9 cellular contexts compared by ENCODE assay signal in the genomic region with DNA sequence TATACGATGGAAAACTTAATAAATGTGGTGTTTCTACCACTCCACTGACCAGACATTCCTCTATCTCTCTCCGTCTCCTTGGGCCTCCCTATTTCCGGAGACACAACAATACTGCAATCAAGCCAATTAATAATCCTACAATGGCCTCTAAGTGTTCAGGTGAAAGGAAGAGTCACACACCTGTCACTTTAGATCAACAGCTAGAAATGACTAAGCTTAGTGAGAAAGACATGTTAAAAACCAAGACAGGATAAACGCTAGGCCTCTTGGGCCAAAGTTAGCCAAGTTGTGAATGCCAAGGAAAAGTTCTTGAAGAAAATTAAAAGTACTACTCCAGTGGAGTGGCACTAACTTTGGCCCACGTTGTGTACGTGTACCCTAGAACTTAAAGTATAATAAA. TPM values are rescaled to one million over a fixed set of nuclear protein-coding genes. Genes with fewer than 3 reads are reported as not detected.
A peak's percentile ranks its signal among the peaks of the same experiment; 100 is the strongest.
DNase-seq lines count a peak whose midpoint lies in the region; ATAC-seq, FAIRE-seq and TF ChIP-seq lines count a peak whose summit lies in the region.
"Had no signal": no experiment of that assay in that cellular context is flagged by ENCODE, and none has a peak within 500 bp of the region (broad histone marks: within the 10 kb centered on the region; RNA-seq: fewer than 3 reads in every experiment).

No MANE protein-coding gene starts in this region.

- TF ChIP-seq CTCF in CD14-positive monocyte (IDR thresholded peaks at IDR 0.05) (no peak), adrenal gland (IDR thresholded peaks at IDR 0.05) (no peak), natural killer cell (IDR thresholded peaks at IDR 0.05) (no peak)

- H3K4me1 Mint-ChIP-seq in CD14-positive monocyte: peaks cover 61% of the 10 kb centered on the region
- peaks cover 55 to 59% of the 10 kb centered on the region in 2 donors for H3K4me1 Mint-ChIP-seq in natural killer cell

- H3K36me3 Mint-ChIP-seq in CD14-positive monocyte (peaks cover 7 to 10% of the 10 kb centered on the region in 2 donors), natural killer cell (no peaks in the 10 kb centered on the region)

- H3K9me3 Mint-ChIP-seq in CD14-positive monocyte (peaks cover 2 to 9% (median 6%) of the 10 kb centered on the region in 7 donors), natural killer cell (no peaks in the 10 kb centered on the region)

- H3K27me3 Mint-ChIP-seq in CD14-positive monocyte (ENCODE audit: low read depth in 3 of 3): no peaks in the 10 kb centered on the region
- H3K27me3 Mint-ChIP-seq in natural killer cell (ENCODE audit: low read depth in 2 of 2): no peaks in the 10 kb centered on the region

- H3K4me3 Mint-ChIP-seq in CD14-positive monocyte: no peak overlapping the region
- H3K4me3 Mint-ChIP-seq in natural killer cell: peak overlapping the region; percentile 61

- TF ChIP-seq POLR2A in adrenal gland (IDR thresholded peaks at IDR 0.05): no peak

- H3K27ac Mint-ChIP-seq in CD14-positive monocyte: peak overlapping the region; percentile 93 to 99 (median 98)
- H3K27ac Mint-ChIP-seq in natural killer cell: peak overlapping the region; percentile 88 to 93

- no peak for FAIRE-seq in GM19239 (lab: Jason Lieb, UNC)

- WGBS in adrenal gland, 4 donors: 94 to 95% (median 95%) methylated on average over 6 of the region's 6 CpGs

- ATAC-seq in GM19455 (IDR thresholded peaks at IDR 0.05; ENCODE audit: unreplicated experiment) (peak; percentile 19), natural killer cell (no peak), HG03097 (IDR thresholded peaks at IDR 0.05; ENCODE audit: low FRiP score, unreplicated experiment) (no peak)

- DNase-seq in CD14-positive monocyte (ENCODE audit: low spot score) (no peak), adrenal gland (no peak), natural killer cell (no peak), head of caudate nucleus (no peak), midbrain (lab: John Stamatoyannopoulos, UW) (no peak), GM19239 (ENCODE audit: insufficient read length, low spot score) (no peak)

- H3K9me3 ChIP-seq in adrenal gland (replicated peaks in 1 of 3): peaks cover 0 to 6% (median 0%) of the 10 kb centered on the region in 3 donors

- H3K27ac ChIP-seq in adrenal gland: peak overlapping the region in 3 of 5 donors; percentile 26 to 85 (median 66)

- no peak overlapping the region for H3K4me3 ChIP-seq in adrenal gland
- H3K4me3 ChIP-seq: MG63 had no signal

- intact Hi-C loops in CD14-positive monocyte (cut with micrococcal nuclease): no loop called here
- intact Hi-C loops in adrenal gland (cut with DNase I): no loop called here
- intact Hi-C loops in natural killer cell (cut with micrococcal nuclease): no loop called here
- intact Hi-C loops in head of caudate nucleus (cut with DNase I): no loop called here

- H3K4me1 ChIP-seq in adrenal gland (replicated peaks in 1 of 2): peaks cover 8 to 12% of the 10 kb centered on the region in 2 donors

- H3K36me3 ChIP-seq in adrenal gland (replicated peaks in 1 of 2): no peaks in the 10 kb centered on the region
- H3K36me3 ChIP-seq: MG63 had no signal

- H3K27me3 ChIP-seq in adrenal gland: no peaks in the 10 kb centered on the region
- H3K27me3 ChIP-seq: MG63 had no signal

RNA-seq across cellular contexts. Expression of a gene that starts 22.5 kb away (rescaled TPM):
- 10 to 100 TPM; 66.8 to 67.8 TPM for polyA plus RNA-seq in CD14-positive monocyte
- 10 to 100 TPM; 36.3 to 93.0 (median 47.3) TPM for total RNA-seq in adrenal gland
- polyA plus RNA-seq in adrenal gland: 10 to 100 TPM in 1 of 3 donors, 1 to 10 TPM in 2; 7.0 to 38.0 (median 7.5) TPM
- 100 to 1,000 TPM in 1 of 3 donors, 10 to 100 TPM in 2; 85.1 to 116 (median 93.4) TPM for total RNA-seq in natural killer cell
